16 cellular contexts compared by ENCODE assay signal in the genomic region with DNA sequence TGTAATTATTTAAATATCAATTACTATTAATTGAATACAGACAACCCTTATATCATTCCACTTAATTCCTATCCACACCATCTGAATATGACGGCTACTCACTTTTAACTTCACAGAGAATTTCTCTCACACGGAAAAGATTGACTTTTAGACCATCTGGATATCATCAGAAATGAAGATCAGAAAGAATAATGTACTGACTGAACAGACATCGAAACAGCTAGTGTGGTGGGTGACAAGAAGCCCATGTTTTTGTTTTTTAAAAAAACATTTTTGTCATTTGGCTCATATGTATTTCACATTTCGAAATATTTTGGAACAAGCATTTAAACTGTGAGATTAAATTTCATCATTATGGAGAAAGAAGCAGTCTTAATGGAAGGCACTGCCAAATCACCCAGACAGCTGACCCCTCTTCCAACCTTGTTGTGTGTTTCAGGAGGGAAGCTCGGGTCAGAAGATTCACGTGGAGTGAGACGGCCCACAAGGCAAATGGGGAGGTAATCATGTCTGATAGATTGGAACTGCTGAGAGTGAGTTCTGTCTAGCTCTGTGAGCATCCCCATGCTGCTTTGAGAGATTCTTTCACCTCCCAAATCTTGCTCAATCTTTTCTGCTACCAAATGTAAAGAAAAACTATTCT.
"Had no signal": no experiment of that assay in that cellular context is flagged by ENCODE, and none has a peak within 500 bp of the region (broad histone marks: within the 10 kb centered on the region; RNA-seq: fewer than 3 reads in every experiment).

No MANE protein-coding gene starts in this region.

- H3K36me3 ChIP-seq: breast epithelium, esophagus muscularis mucosa, transverse colon, WERI-Rb-1 had no signal

- H3K4me3 Mint-ChIP-seq: activated CD4-positive, alpha-beta T cell treated with anti-CD3 and anti-CD28 coated beads for 36 hours; activated naive CD4-positive, alpha-beta T cell treated with anti-CD3 and anti-CD28 coated beads, Interleukin-2, amount 50 U/mL, for 24 hours; mesothelial cell of epicardium; nephron progenitor cell had no signal

- ATAC-seq: activated CD4-positive, alpha-beta T cell treated with anti-CD3 and anti-CD28 coated beads for 36 hours had no signal

- H3K4me1 ChIP-seq: breast epithelium, esophagus muscularis mucosa, psoas muscle had no signal

- H3K36me3 Mint-ChIP-seq: activated naive CD4-positive, alpha-beta T cell treated with anti-CD3 and anti-CD28 coated beads, Interleukin-2, amount 50 U/mL, for 24 hours; mesothelial cell of epicardium had no signal

- H3K27me3 Mint-ChIP-seq: activated naive CD4-positive, alpha-beta T cell treated with anti-CD3 and anti-CD28 coated beads, Interleukin-2, amount 50 U/mL, for 24 hours had no signal

- H3K27me3 ChIP-seq: breast epithelium, esophagus muscularis mucosa, transverse colon had no signal

- H3K4me3 ChIP-seq: breast epithelium, esophagus muscularis mucosa, psoas muscle, transverse colon had no signal

- H3K9me3 ChIP-seq: breast epithelium, esophagus muscularis mucosa, psoas muscle, transverse colon had no signal

- H3K27ac Mint-ChIP-seq: activated CD4-positive, alpha-beta T cell treated with anti-CD3 and anti-CD28 coated beads for 36 hours; activated naive CD4-positive, alpha-beta T cell treated with anti-CD3 and anti-CD28 coated beads, Interleukin-2, amount 50 U/mL, for 24 hours; mesothelial cell of epicardium; nephron progenitor cell had no signal

- H3K9me3 Mint-ChIP-seq: activated naive CD4-positive, alpha-beta T cell treated with anti-CD3 and anti-CD28 coated beads, Interleukin-2, amount 50 U/mL, for 24 hours; mesothelial cell of epicardium; nephron progenitor cell had no signal

- H3K4me1 Mint-ChIP-seq: activated CD4-positive, alpha-beta T cell treated with anti-CD3 and anti-CD28 coated beads for 36 hours; activated naive CD4-positive, alpha-beta T cell treated with anti-CD3 and anti-CD28 coated beads, Interleukin-2, amount 50 U/mL, for 24 hours; nephron progenitor cell had no signal

- DNase-seq: activated CD4-positive, alpha-beta T cell treated with anti-CD3 and anti-CD28 coated beads for 36 hours; activated CD4-positive, alpha-beta T cell treated with anti-CD3 and anti-CD28 coated beads, Interleukin-2, amount 50 U/mL, for 48 hours; activated gamma-delta T cell; cerebellar nuclear complex; effector CD4-positive, alpha-beta T cell; nephron progenitor cell; nucleus accumbens; stimulated activated naive CD4-positive, alpha-beta T cell; SW 1271; transverse colon; WERI-Rb-1 had no signal

- H3K27ac ChIP-seq: esophagus muscularis mucosa, psoas muscle, WERI-Rb-1 had no signal
